In the genomic region with DNA sequence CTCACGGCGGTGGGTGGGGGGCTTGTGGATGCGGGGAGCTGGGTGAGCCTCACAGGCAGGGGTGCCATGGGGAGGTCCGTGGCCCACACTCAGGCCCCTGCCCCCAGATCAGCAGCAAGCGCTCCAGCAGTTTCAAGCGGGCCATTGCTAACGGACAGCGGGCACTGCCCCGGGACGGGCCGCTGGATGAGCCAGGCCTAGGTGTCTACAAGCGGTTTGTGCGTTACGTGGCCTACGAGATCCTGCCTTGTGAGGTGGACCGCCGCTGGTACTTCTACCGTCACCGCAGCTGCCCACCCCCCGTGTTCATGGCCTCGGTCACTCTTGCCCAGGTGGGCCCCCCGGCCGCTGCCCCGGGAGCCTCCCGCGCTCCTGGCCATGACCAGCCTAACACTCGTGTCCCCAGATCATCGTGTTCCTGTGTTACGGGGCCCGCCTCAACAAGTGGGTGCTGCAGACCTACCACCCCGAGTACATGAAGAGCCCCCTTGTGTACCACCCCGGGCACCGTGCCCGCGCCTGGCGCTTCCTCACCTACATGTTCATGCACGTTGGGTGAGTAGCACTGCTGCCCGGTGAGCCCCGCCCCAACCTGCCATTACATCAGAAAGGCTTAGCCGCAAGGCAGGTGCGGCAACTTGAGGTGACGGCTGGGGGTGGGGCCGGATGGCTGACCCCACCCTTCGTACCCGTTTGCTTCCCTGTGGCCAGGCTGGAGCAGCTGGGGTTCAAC, we compare ENCODE assay signal across 15 cellular contexts. TPM values are rescaled to one million over a fixed set of nuclear protein-coding genes. Genes with fewer than 3 reads are reported as not detected.
DNase-seq lines count a peak whose midpoint lies in the region; ATAC-seq and TF ChIP-seq lines count a peak whose summit lies in the region.
"Had no signal": no experiment of that assay in that cellular context is flagged by ENCODE, and none has a peak within 500 bp of the region (broad histone marks: within the 10 kb centered on the region; RNA-seq: fewer than 3 reads in every experiment).

No MANE protein-coding gene starts in this region.

- no peak overlapping the region for H3K27ac Mint-ChIP-seq in activated naive CD4-positive, alpha-beta T cell treated with anti-CD3 and anti-CD28 coated beads, Interleukin-2, amount 10 ng/mL, durations not matched to agents 7 days and 5 days
- no peak overlapping the region for H3K27ac Mint-ChIP-seq in WTC11
- H3K27ac Mint-ChIP-seq: activated T-helper 1 cell treated with anti-CD3 and anti-CD28 coated beads, Interleukin-12 subunit alpha, Interleukin-12 subunit beta, Interleukin-2, Interleukin-4 antibody, amounts not matched to agents 30 ng/mL and 10 ng/mL and 1 ng/mL, durations not matched to agents 14 hours and 24 hours and 36 hours; progenitor cell of endocrine pancreas had no signal

- peak; percentile 61 for DNase-seq in activated naive CD4-positive, alpha-beta T cell treated with anti-CD3 and anti-CD28 coated beads, Interleukin-2, amount 10 ng/mL, durations not matched to agents 7 days and 5 days
- no peak for DNase-seq in activated naive CD4-positive, alpha-beta T cell (lab: John Stamatoyannopoulos, UW)
- DNase-seq in NCI-H510A (lab: John Stamatoyannopoulos, UW), result peak; percentile 82
- DNase-seq in epithelial cell of prostate (ENCODE audit: low read depth, low spot score), result peak; percentile 91
- peak; percentile 92 for DNase-seq in ureter (ENCODE audit: low spot score)
- DNase-seq in COLO829 (ENCODE audit: low spot score), result no peak
- DNase-seq in WTC11 (ENCODE audit: low spot score), result no peak
- DNase-seq in left ventricle myocardium inferior, result no peak
- DNase-seq: GDM1; NCI-H1092 treated with DMSO at 0.1 percent for 48 hours; SHP77; stimulated activated CD4-positive, alpha-beta T cell treated with anti-CD3 and anti-CD28 coated beads, Interleukin-4, amount 100 ng/mL, for 1 hour; WERI-Rb-1 had no signal

- peaks cover 11% of the 10 kb centered on the region for H3K36me3 Mint-ChIP-seq in activated naive CD4-positive, alpha-beta T cell treated with anti-CD3 and anti-CD28 coated beads, Interleukin-2, amount 10 ng/mL, durations not matched to agents 7 days and 5 days
- H3K36me3 Mint-ChIP-seq in WTC11, result peaks cover 12% of the 10 kb centered on the region

- intact Hi-C loops in left ventricle myocardium inferior (cut with micrococcal nuclease), result no loop called here

- CTCF ChIA-PET in activated naive CD4-positive, alpha-beta T cell treated with anti-CD3 and anti-CD28 coated beads, Interleukin-2, amount 10 ng/mL, durations not matched to agents 7 days and 5 days (lab: Charles Lee), result no interaction called here
- CTCF ChIA-PET in WTC11 (lab: Charles Lee), result interaction anchor here (0.5 to 2.8 kb wide), 13 partner anchors 9 to 1240 kb away, joined by 3 to 16 read pairs (median 5); a partner anchor contains a TSS

- H3K9me3 ChIP-seq in left ventricle myocardium inferior (replicated peaks), result no peaks in the 10 kb centered on the region

- peaks cover 31% of the 10 kb centered on the region for H3K36me3 ChIP-seq in left ventricle myocardium inferior

- H3K4me1 ChIP-seq in left ventricle myocardium inferior, result peaks cover 53% of the 10 kb centered on the region

- peaks cover 19% of the 10 kb centered on the region for H3K27me3 ChIP-seq in left ventricle myocardium inferior (ENCODE audit: low read depth)

- peaks cover 23% of the 10 kb centered on the region for H3K4me1 Mint-ChIP-seq in activated naive CD4-positive, alpha-beta T cell treated with anti-CD3 and anti-CD28 coated beads, Interleukin-2, amount 10 ng/mL, durations not matched to agents 7 days and 5 days
- H3K4me1 Mint-ChIP-seq in WTC11, result peaks cover 22% of the 10 kb centered on the region

- no peak overlapping the region for H3K4me3 Mint-ChIP-seq in activated naive CD4-positive, alpha-beta T cell treated with anti-CD3 and anti-CD28 coated beads, Interleukin-2, amount 10 ng/mL, durations not matched to agents 7 days and 5 days
- H3K4me3 Mint-ChIP-seq in WTC11, result no peak overlapping the region; the same call in 1 of the 2 replicates
- H3K4me3 Mint-ChIP-seq: activated T-helper 1 cell treated with anti-CD3 and anti-CD28 coated beads, Interleukin-12 subunit alpha, Interleukin-12 subunit beta, Interleukin-2, Interleukin-4 antibody, amounts not matched to agents 30 ng/mL and 10 ng/mL and 1 ng/mL, durations not matched to agents 14 hours and 24 hours and 36 hours had no signal

- H3K4me3 ChIP-seq in left ventricle myocardium inferior, result no peak overlapping the region

- no peaks in the 10 kb centered on the region for H3K9me3 Mint-ChIP-seq in activated naive CD4-positive, alpha-beta T cell treated with anti-CD3 and anti-CD28 coated beads, Interleukin-2, amount 10 ng/mL, durations not matched to agents 7 days and 5 days
- H3K9me3 Mint-ChIP-seq in WTC11, result no peaks in the 10 kb centered on the region
- H3K9me3 Mint-ChIP-seq: activated T-helper 1 cell treated with anti-CD3 and anti-CD28 coated beads, Interleukin-12 subunit alpha, Interleukin-12 subunit beta, Interleukin-2, Interleukin-4 antibody, amounts not matched to agents 30 ng/mL and 10 ng/mL and 1 ng/mL, durations not matched to agents 14 hours and 24 hours and 36 hours had no signal

- no peak for ATAC-seq in WTC11

- H3K27ac ChIP-seq in epithelial cell of prostate, result peak overlapping the region; percentile 58
- H3K27ac ChIP-seq in left ventricle myocardium inferior (replicated peaks), result no peak overlapping the region
- H3K27ac ChIP-seq: WERI-Rb-1 had no signal

- TF ChIP-seq CTCF in WTC11 (IDR thresholded peaks at IDR 0.05) (no peak), left ventricle myocardium inferior (IDR thresholded peaks at IDR 0.05; ENCODE audit: borderline replicate concordance) (no peak)

- peaks cover 33% of the 10 kb centered on the region for H3K27me3 Mint-ChIP-seq in activated naive CD4-positive, alpha-beta T cell treated with anti-CD3 and anti-CD28 coated beads, Interleukin-2, amount 10 ng/mL, durations not matched to agents 7 days and 5 days
- no peaks in the 10 kb centered on the region for H3K27me3 Mint-ChIP-seq in WTC11 (ENCODE audit: low read depth)

- POLR2A ChIA-PET in WTC11 (lab: Charles Lee), result interaction anchor here (1.1 kb wide), 1 partner anchor 91 kb away, joined by 3 read pairs; no protein-coding TSS in a partner anchor

TF ChIP-seq in WTC11, 78 proteins besides CTCF, POLR2A, EP300 and RAD21 (continues in another document):
- TF ChIP-seq ZNF263 (CRISPR knock-in tag; IDR thresholded peaks at IDR 0.05; ENCODE audit: low read depth) (no peak), ZNF671 (CRISPR knock-in tag; IDR thresholded peaks at IDR 0.05) (no peak), TCF7 (CRISPR knock-in tag; IDR thresholded peaks at IDR 0.05; ENCODE audit: low read depth) (no peak), ELF4 (CRISPR knock-in tag; IDR thresholded peaks at IDR 0.05; ENCODE audit: low read depth) (no peak), FOXJ3 (CRISPR knock-in tag; IDR thresholded peaks at IDR 0.05; ENCODE audit: borderline replicate concordance) (no peak), PRRX2 (CRISPR knock-in tag; IDR thresholded peaks at IDR 0.05) (no peak), ZNF423 (CRISPR knock-in tag; IDR thresholded peaks at IDR 0.05) (no peak), NFATC4 (CRISPR knock-in tag; IDR thresholded peaks at IDR 0.05) (no peak)
- TF ChIP-seq, protein P1, sequence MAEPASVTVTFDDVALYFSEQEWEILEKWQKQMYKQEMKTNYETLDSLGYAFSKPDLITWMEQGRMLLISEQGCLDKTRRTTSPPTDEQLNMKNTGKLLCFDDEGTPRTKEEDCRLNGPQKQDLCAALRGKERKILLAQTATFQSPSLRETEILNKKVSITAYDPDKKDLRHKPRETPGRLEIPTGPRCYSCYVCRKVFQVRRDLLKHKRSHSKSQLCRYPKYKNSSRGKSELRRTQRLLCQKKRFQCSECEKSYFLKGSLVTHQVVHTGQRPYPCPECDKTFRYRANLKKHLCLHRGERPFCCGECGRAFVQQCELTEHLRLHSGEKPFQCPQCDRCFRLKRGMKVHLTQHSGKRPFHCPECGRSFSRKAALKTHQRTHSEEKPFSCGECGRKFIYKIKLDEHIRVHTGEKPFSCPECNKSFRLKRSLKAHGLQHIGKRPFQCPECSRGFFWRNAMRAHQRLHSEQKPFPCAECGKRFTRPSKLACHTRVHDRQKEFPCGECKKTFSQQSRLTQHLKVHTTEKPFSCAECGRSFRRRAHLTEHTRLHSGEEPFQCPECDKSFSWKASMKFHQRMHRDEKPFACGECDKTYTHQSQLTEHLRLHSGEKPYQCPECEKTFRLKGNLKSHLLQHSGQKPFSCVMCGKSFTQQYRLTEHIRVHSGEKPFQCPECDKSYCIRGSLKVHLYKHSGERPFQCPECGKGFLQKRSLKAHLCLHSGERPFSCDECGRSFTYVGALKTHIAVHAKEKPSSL (CRISPR knock-in tag; conservative IDR thresholded peaks at IDR 0.05), result no peak
- TF ChIP-seq, protein P2, sequence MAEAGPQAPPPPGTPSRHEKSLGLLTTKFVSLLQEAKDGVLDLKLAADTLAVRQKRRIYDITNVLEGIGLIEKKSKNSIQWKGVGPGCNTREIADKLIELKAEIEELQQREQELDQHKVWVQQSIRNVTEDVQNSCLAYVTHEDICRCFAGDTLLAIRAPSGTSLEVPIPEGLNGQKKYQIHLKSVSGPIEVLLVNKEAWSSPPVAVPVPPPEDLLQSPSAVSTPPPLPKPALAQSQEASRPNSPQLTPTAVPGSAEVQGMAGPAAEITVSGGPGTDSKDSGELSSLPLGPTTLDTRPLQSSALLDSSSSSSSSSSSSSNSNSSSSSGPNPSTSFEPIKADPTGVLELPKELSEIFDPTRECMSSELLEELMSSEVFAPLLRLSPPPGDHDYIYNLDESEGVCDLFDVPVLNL (CRISPR knock-in tag; IDR thresholded peaks at IDR 0.05; ENCODE audit: borderline replicate concordance, low read depth), result no peak
- TF ChIP-seq, protein P3, sequence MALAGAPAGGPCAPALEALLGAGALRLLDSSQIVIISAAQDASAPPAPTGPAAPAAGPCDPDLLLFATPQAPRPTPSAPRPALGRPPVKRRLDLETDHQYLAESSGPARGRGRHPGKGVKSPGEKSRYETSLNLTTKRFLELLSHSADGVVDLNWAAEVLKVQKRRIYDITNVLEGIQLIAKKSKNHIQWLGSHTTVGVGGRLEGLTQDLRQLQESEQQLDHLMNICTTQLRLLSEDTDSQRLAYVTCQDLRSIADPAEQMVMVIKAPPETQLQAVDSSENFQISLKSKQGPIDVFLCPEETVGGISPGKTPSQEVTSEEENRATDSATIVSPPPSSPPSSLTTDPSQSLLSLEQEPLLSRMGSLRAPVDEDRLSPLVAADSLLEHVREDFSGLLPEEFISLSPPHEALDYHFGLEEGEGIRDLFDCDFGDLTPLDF (CRISPR knock-in tag; IDR thresholded peaks at IDR 0.05), result no peak

RNA-seq across cellular contexts. Expression of a gene that starts 1.3 kb away (rescaled TPM):
- 2.3 TPM for total RNA-seq in ureter
- 6.7 to 8.2 TPM (median 6.7 TPM) in 3 replicates for total RNA-seq in WTC11 (2021)
- 2.3 TPM for total RNA-seq in left ventricle myocardium inferior

RNA-seq across cellular contexts. Expression of a gene that starts 3.5 kb away (rescaled TPM):
- total RNA-seq in ureter (118 TPM), WTC11 (2021) (79.0 to 88.2 TPM (median 85.8 TPM) in 3 replicates), left ventricle myocardium inferior (113 TPM)

RNA-seq across cellular contexts. Expression of a gene that starts 7.4 kb away (rescaled TPM):
- total RNA-seq in ureter (63.4 TPM), WTC11 (2021) (59.6 to 63.4 TPM (median 61.2 TPM) in 3 replicates), left ventricle myocardium inferior (43.1 TPM)

RNA-seq across cellular contexts. Expression of a gene that starts 8.8 kb away (rescaled TPM):
- total RNA-seq in ureter (129 TPM), WTC11 (2021) (245 to 285 TPM (median 250 TPM) in 3 replicates), left ventricle myocardium inferior (90.3 TPM)

RNA-seq across cellular contexts. Expression of a gene that starts 13.5 kb away (rescaled TPM):
- total RNA-seq in ureter, result 10.4 TPM
- total RNA-seq in WTC11 (2021), result 25.5 to 28.2 TPM (median 26.3 TPM) in 3 replicates
- 9.5 TPM for total RNA-seq in left ventricle myocardium inferior

Comparison
In these comparisons a context has a peak if more than half of its experiments do, and no peak if none do; other contexts are left out.
1. DNase-seq: peak in activated naive CD4-positive, alpha-beta T cell treated with anti-CD3 and anti-CD28 coated beads, Interleukin-2, amount 10 ng/mL, durations not matched to agents 7 days and 5 days (single experiment), NCI-H510A (single experiment), epithelial cell of prostate (single experiment) and ureter (single experiment); none in activated naive CD4-positive, alpha-beta T cell (0 of 4), COLO829 (single experiment), WTC11 (single experiment) and left ventricle myocardium inferior (single experiment).